8 cellular contexts compared by ENCODE assay signal in the genomic region with DNA sequence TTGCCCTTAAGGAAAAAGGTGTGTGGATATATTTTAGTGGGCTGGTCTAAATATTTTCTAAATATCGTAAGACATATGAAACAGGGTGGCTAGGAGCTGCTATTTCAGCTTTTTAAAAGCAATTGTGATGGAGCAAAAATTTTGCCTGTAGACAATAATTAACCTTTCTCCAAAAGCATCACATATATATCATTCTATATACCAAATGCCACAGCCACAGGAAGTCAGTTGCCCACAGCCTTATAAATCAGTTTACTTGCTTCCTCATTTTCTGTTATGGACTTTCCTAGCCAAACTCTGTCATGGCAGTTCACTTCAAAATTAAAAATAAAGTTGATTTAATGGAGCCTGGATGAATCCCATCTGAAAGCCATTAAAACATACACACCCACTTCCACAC.
DNase-seq lines count a peak whose midpoint lies in the region; ATAC-seq, FAIRE-seq and TF ChIP-seq lines count a peak whose summit lies in the region.

No MANE protein-coding gene starts in this region.

- WGBS in heart left ventricle, 4 donors: 47 to 90% (median 86%) methylated on average over 1 of the region's 1 CpG
- WGBS in mesenchymal stem cell: no CpG with 5 or more reads among the region's 1 CpG

- DNase-seq in heart left ventricle (no peak), cardiac septum (ENCODE audit: low spot score) (no peak), mesenchymal stem cell (no peak), urothelium cell line (ENCODE audit: low spot score) (no peak), NCI-H446 treated with DMSO at 0.1 percent for 48 hours (lab: John Stamatoyannopoulos, UW) (no peak)

- peak overlapping the region; percentile 81 for H3K4me2 ChIP-seq in mesenchymal stem cell (ENCODE audit: low read length, poor library complexity, severe bottlenecking)

- H3K9me3 ChIP-seq in heart left ventricle: no peaks in the 10 kb centered on the region
- no peaks in the 10 kb centered on the region for H3K9me3 ChIP-seq in mesenchymal stem cell (ENCODE audit: control insufficient read depth, low read length)

- no peak overlapping the region for H3K18ac ChIP-seq in mesenchymal stem cell (ENCODE audit: low read depth in 1 of 2, low read length in 2 of 2)

- no peak overlapping the region for H4K91ac ChIP-seq in mesenchymal stem cell (ENCODE audit: low read length)

- H3K14ac ChIP-seq in mesenchymal stem cell (ENCODE audit: low read length in 2 of 2): no peak overlapping the region

- H2BK5ac ChIP-seq in mesenchymal stem cell (ENCODE audit: low read depth, low read length, poor library complexity, severe bottlenecking): no peak overlapping the region

- intact Hi-C loops in heart left ventricle (cut with DNase I) (loop anchor here (5.0 to 10.0 kb wide), 9 partner anchors 70 to 588 kb away; no protein-coding TSS in a partner anchor), cardiac septum (cut with DNase I) (loop anchor here (2.0 kb wide), 1 partner anchor 100 kb away; no protein-coding TSS in a partner anchor)

- no peaks in the 10 kb centered on the region for H3K36me3 ChIP-seq in heart left ventricle
- no peaks in the 10 kb centered on the region for H3K36me3 ChIP-seq in mesenchymal stem cell (ENCODE audit: control insufficient read depth in 1 of 2, insufficient read depth in 2 of 2, low read depth in 1 of 2, low read length in 2 of 2)

- TF ChIP-seq CTCF in heart left ventricle (IDR thresholded peaks at IDR 0.05): no peak
- no peak for TF ChIP-seq CTCF in WI38 (IDR thresholded peaks at IDR 0.05; ENCODE audit: low read depth, low read length)

- H3K4me1 ChIP-seq in heart left ventricle (peaks cover 0 to 35% (median 16%) of the 10 kb centered on the region in 12 donors), mesenchymal stem cell (ENCODE audit: control insufficient read depth, insufficient read depth, low read depth, low read length) (peaks cover 3% of the 10 kb centered on the region)

- H3K4ac ChIP-seq in mesenchymal stem cell (ENCODE audit: low read depth in 1 of 2, low read length in 2 of 2): no peak overlapping the region

- no peak for ATAC-seq in heart left ventricle
- ATAC-seq in HG03159 (IDR thresholded peaks at IDR 0.05; ENCODE audit: unreplicated experiment): peak; percentile 69
- ATAC-seq in activated CD4-positive, CD25-positive, alpha-beta regulatory T cell treated with anti-CD3 and anti-CD28 coated beads, Interleukin-2, amount 50 U/mL, for 24 hours: no peak

- H3K4me3 ChIP-seq in heart left ventricle (peak overlapping the region in 7 of 12 donors; percentile 0 to 43 (median 10)), WI38 (ENCODE audit: low read depth, low read length) (peak overlapping the region; percentile 53), mesenchymal stem cell (ENCODE audit: insufficient read depth in 1 of 2, low read depth in 1 of 2, low read length in 2 of 2) (peak overlapping the region in 1 of 2 experiments; percentile 68)

- H2AK5ac ChIP-seq in mesenchymal stem cell (ENCODE audit: low read length, severe bottlenecking): no peak overlapping the region

- H2BK120ac ChIP-seq in mesenchymal stem cell (ENCODE audit: low read depth, low read length): no peak overlapping the region

- H4K8ac ChIP-seq in mesenchymal stem cell (ENCODE audit: low read length): no peak overlapping the region

- no peak overlapping the region for H2BK12ac ChIP-seq in mesenchymal stem cell (ENCODE audit: low read length in 2 of 2)

- peaks cover 36% of the 10 kb centered on the region for H3K79me1 ChIP-seq in mesenchymal stem cell (replicated peaks; ENCODE audit: low read length, poor library complexity, severe bottlenecking)

- H2BK15ac ChIP-seq in mesenchymal stem cell (ENCODE audit: low read depth, poor library complexity, severe bottlenecking): no peak overlapping the region

- FAIRE-seq in urothelium cell line (lab: Jason Lieb, UNC): no peak

- H3K27me3 ChIP-seq in heart left ventricle: no peaks in the 10 kb centered on the region
- H3K27me3 ChIP-seq in mesenchymal stem cell (ENCODE audit: control insufficient read depth in 1 of 2, insufficient read depth in 1 of 2, low read length in 2 of 2): no peaks in the 10 kb centered on the region

- peak overlapping the region; percentile 27 to 92 (median 67) for H3K27ac ChIP-seq in heart left ventricle
- H3K27ac ChIP-seq in mesenchymal stem cell (ENCODE audit: low read length, poor library complexity, severe bottlenecking): peak overlapping the region; percentile 87

- no peak for TF ChIP-seq POLR2A in heart left ventricle (IDR thresholded peaks at IDR 0.05)

- H2AFZ ChIP-seq in mesenchymal stem cell (ENCODE audit: low read depth, low read length): no peak overlapping the region

- H3K23ac ChIP-seq in mesenchymal stem cell (ENCODE audit: low read length in 2 of 2): no peak overlapping the region

- peak overlapping the region; percentile 82 for H3K9ac ChIP-seq in mesenchymal stem cell (ENCODE audit: low read length)
